ENCODE assay signal across 9 cellular contexts in the genomic region with DNA sequence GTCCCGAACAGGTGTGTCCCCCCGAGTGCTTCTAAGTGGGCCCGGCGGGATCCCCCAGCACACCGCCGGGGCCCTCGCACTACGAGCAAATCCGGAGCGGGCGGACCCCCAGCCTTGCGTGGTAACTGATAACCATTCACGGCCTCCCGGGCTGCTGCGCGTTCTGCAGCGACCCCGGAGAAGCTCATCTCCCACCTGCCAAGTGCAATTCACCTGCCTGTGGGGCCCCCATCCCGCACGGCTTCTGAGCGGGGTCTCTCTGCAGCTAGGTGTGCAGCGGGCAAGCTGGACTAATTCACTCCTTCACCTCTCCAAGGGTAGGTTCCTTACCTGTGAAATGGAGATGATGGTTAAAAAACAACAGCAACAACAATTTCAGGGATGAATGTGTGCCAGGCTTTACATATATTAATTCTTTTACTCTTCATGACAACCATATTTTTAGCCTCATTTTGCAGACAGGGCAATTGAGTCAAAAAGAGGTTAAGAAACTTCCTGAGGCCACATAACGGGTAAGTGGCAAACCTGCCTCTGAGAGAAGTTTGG.
DNase-seq lines count a peak whose midpoint lies in the region; ATAC-seq and TF ChIP-seq lines count a peak whose summit lies in the region.
"Had no signal": no experiment of that assay in that cellular context is flagged by ENCODE, and none has a peak within 500 bp of the region (broad histone marks: within the 10 kb centered on the region; RNA-seq: fewer than 3 reads in every experiment).

No MANE protein-coding gene starts in this region.

- no peak for TF ChIP-seq CTCF in HEK293 (tag by site-specific recombination; IDR thresholded peaks at IDR 0.05)
- no peak for TF ChIP-seq CTCF in VCaP (conservative IDR thresholded peaks at IDR 0.05)

- ATAC-seq in HG02610 (IDR thresholded peaks at IDR 0.05; ENCODE audit: unreplicated experiment), result no peak

- peak; percentile 56 for DNase-seq in iPS-NIHi7 (ENCODE audit: extremely low spot score)
- no peak for DNase-seq in substantia nigra (lab: John Stamatoyannopoulos, UW)
- DNase-seq in UCSD-AML1 (lab: John Stamatoyannopoulos, UW; ENCODE audit: unreplicated experiment), result no peak
- DNase-seq in NCI-H1048 (lab: John Stamatoyannopoulos, UW), result no peak

- H3K9me3 ChIP-seq in BLaER1 (no peaks in the 10 kb centered on the region), HEK293 (ENCODE audit: control insufficient read depth, insufficient read depth, low read depth, low read length) (no peaks in the 10 kb centered on the region)
- H3K9me3 ChIP-seq: neutrophil had no signal

- H3K4me1 ChIP-seq in BLaER1 (peaks cover 34% of the 10 kb centered on the region), HEK293 (ENCODE audit: control insufficient read depth, insufficient read depth, low read length) (peaks cover 8% of the 10 kb centered on the region)

- POLR2A ChIA-PET in HEK293 (lab: Yijun Ruan, JAX), result no interaction called here

- CTCF ChIA-PET in HEK293 (lab: Yijun Ruan, JAX), result interaction anchor here (0.6 to 1.8 kb wide), 4 partner anchors 11 to 596 kb away, joined by 3 to 7 read pairs (median 4); no protein-coding TSS in a partner anchor

- peak overlapping the region; percentile 82 for H3K9ac ChIP-seq in BLaER1

- H3K4me3 ChIP-seq in BLaER1, result peak overlapping the region; percentile 79
- H3K4me3 ChIP-seq in HEK293 (ENCODE audit: low read depth, low read length), result peak overlapping the region; percentile 43

- H3K36me3 ChIP-seq in BLaER1, result no peaks in the 10 kb centered on the region
- no peaks in the 10 kb centered on the region for H3K36me3 ChIP-seq in HEK293 (ENCODE audit: control insufficient read depth in 2 of 2, insufficient read depth in 1 of 2, low read length in 2 of 2)
- H3K36me3 ChIP-seq: neutrophil had no signal

- H3K4me2 ChIP-seq in BLaER1, result peak overlapping the region; percentile 83

- peaks cover 38% of the 10 kb centered on the region for H4K20me1 ChIP-seq in BLaER1

- H3K27me3 ChIP-seq in BLaER1, result peaks cover 6% of the 10 kb centered on the region; the same call in 1 of the 2 replicates

- H3K27ac ChIP-seq in BLaER1 (peak overlapping the region; percentile 84), HEK293 (ENCODE audit: extremely low read depth, low read depth, low read length) (peak overlapping the region; percentile 64; the same call in 1 of the 2 replicates), VCaP (peak overlapping the region; percentile 78; the same call in 1 of the 2 replicates), substantia nigra (ENCODE audit: low read depth, low read length, poor library complexity, severe bottlenecking) (peak overlapping the region; percentile 9)
- H3K27ac ChIP-seq: neutrophil had no signal

TF ChIP-seq in HEK293, 187 proteins besides CTCF, POLR2A, EP300 and RAD21 (continues in another document):
- TF ChIP-seq, protein P1, sequence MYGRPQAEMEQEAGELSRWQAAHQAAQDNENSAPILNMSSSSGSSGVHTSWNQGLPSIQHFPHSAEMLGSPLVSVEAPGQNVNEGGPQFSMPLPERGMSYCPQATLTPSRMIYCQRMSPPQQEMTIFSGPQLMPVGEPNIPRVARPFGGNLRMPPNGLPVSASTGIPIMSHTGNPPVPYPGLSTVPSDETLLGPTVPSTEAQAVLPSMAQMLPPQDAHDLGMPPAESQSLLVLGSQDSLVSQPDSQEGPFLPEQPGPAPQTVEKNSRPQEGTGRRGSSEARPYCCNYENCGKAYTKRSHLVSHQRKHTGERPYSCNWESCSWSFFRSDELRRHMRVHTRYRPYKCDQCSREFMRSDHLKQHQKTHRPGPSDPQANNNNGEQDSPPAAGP (tag by site-specific recombination; IDR thresholded peaks at IDR 0.05), result 0 out of 2 replicates have a peak, but pooled peaks have one; percentile 22
- TF ChIP-seq, protein P2, sequence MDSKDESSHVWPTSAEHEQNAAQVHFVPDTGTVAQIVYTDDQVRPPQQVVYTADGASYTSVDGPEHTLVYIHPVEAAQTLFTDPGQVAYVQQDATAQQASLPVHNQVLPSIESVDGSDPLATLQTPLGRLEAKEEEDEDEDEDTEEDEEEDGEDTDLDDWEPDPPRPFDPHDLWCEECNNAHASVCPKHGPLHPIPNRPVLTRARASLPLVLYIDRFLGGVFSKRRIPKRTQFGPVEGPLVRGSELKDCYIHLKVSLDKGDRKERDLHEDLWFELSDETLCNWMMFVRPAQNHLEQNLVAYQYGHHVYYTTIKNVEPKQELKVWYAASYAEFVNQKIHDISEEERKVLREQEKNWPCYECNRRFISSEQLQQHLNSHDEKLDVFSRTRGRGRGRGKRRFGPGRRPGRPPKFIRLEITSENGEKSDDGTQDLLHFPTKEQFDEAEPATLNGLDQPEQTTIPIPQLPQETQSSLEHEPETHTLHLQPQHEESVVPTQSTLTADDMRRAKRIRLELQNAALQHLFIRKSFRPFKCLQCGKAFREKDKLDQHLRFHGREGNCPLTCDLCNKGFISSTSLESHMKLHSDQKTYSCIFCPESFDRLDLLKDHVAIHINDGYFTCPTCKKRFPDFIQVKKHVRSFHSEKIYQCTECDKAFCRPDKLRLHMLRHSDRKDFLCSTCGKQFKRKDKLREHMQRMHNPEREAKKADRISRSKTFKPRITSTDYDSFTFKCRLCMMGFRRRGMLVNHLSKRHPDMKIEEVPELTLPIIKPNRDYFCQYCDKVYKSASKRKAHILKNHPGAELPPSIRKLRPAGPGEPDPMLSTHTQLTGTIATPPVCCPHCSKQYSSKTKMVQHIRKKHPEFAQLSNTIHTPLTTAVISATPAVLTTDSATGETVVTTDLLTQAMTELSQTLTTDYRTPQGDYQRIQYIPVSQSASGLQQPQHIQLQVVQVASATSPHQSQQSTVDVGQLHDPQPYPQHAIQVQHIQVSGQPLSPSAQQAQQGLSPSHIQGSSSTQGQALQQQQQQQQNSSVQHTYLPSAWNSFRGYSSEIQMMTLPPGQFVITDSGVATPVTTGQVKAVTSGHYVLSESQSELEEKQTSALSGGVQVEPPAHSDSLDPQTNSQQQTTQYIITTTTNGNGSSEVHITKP (tag by site-specific recombination; IDR thresholded peaks at IDR 0.05), result peak; percentile 50; the same call in 1 of the 2 replicates
- TF ChIP-seq ZNF660 (tag by site-specific recombination; IDR thresholded peaks at IDR 0.05), result peak; percentile 9; the same call in 1 of the 2 replicates
- TF ChIP-seq, protein P3, sequence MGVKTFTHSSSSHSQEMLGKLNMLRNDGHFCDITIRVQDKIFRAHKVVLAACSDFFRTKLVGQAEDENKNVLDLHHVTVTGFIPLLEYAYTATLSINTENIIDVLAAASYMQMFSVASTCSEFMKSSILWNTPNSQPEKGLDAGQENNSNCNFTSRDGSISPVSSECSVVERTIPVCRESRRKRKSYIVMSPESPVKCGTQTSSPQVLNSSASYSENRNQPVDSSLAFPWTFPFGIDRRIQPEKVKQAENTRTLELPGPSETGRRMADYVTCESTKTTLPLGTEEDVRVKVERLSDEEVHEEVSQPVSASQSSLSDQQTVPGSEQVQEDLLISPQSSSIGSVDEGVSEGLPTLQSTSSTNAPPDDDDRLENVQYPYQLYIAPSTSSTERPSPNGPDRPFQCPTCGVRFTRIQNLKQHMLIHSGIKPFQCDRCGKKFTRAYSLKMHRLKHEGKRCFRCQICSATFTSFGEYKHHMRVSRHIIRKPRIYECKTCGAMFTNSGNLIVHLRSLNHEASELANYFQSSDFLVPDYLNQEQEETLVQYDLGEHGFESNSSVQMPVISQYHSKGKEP (tag by site-specific recombination; IDR thresholded peaks at IDR 0.05), result no peak
- TF ChIP-seq, protein P4, sequence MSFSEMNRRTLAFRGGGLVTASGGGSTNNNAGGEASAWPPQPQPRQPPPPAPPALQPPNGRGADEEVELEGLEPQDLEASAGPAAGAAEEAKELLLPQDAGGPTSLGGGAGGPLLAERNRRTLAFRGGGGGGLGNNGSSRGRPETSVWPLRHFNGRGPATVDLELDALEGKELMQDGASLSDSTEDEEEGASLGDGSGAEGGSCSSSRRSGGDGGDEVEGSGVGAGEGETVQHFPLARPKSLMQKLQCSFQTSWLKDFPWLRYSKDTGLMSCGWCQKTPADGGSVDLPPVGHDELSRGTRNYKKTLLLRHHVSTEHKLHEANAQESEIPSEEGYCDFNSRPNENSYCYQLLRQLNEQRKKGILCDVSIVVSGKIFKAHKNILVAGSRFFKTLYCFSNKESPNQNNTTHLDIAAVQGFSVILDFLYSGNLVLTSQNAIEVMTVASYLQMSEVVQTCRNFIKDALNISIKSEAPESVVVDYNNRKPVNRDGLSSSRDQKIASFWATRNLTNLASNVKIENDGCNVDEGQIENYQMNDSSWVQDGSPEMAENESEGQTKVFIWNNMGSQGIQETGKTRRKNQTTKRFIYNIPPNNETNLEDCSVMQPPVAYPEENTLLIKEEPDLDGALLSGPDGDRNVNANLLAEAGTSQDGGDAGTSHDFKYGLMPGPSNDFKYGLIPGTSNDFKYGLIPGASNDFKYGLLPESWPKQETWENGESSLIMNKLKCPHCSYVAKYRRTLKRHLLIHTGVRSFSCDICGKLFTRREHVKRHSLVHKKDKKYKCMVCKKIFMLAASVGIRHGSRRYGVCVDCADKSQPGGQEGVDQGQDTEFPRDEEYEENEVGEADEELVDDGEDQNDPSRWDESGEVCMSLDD (tag by site-specific recombination; IDR thresholded peaks at IDR 0.05), result peak; percentile 68
- peak; percentile 31; the same call in 1 of the 2 replicates for TF ChIP-seq ZXDB (tag by site-specific recombination; IDR thresholded peaks at IDR 0.05)
- TF ChIP-seq ZNF10 (tag by site-specific recombination; IDR thresholded peaks at IDR 0.05), result 0 out of 2 replicates have a peak, but pooled peaks have one; percentile 22
- TF ChIP-seq ZNF561 (tag by site-specific recombination; IDR thresholded peaks at IDR 0.05; ENCODE audit: borderline replicate concordance), result peak; percentile 26; the same call in 1 of the 2 replicates
- no peak for TF ChIP-seq OVOL3 (tag by site-specific recombination; IDR thresholded peaks at IDR 0.05)
- TF ChIP-seq, protein P5, sequence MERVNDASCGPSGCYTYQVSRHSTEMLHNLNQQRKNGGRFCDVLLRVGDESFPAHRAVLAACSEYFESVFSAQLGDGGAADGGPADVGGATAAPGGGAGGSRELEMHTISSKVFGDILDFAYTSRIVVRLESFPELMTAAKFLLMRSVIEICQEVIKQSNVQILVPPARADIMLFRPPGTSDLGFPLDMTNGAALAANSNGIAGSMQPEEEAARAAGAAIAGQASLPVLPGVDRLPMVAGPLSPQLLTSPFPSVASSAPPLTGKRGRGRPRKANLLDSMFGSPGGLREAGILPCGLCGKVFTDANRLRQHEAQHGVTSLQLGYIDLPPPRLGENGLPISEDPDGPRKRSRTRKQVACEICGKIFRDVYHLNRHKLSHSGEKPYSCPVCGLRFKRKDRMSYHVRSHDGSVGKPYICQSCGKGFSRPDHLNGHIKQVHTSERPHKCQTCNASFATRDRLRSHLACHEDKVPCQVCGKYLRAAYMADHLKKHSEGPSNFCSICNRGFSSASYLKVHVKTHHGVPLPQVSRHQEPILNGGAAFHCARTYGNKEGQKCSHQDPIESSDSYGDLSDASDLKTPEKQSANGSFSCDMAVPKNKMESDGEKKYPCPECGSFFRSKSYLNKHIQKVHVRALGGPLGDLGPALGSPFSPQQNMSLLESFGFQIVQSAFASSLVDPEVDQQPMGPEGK (tag by site-specific recombination; IDR thresholded peaks at IDR 0.05), result peak; percentile 11
- TF ChIP-seq GLIS2 (tag by site-specific recombination; IDR thresholded peaks at IDR 0.05), result peak; percentile 94

Comparison
In these comparisons a context has a peak if more than half of its experiments do, and no peak if none do; other contexts are left out.
1. H3K27ac ChIP-seq: peak in every context shown above with its lines; median percentile 84 in BLaER1; 78 in VCaP; 64 in HEK293; 9 in substantia nigra.